Comparison of ENCODE assay signal across 12 cellular contexts in genomic region chr7:5541087-5541992, GRCh38. TPM values are rescaled to one million over a fixed set of nuclear protein-coding genes. Genes with fewer than 3 reads are reported as not detected.
DNase-seq lines count a peak whose midpoint lies in the region; ATAC-seq and TF ChIP-seq lines count a peak whose summit lies in the region.
"Had no signal": no experiment of that assay in that cellular context is flagged by ENCODE, and none has a peak within 500 bp of the region (broad histone marks: within the 10 kb centered on the region; RNA-seq: fewer than 3 reads in every experiment).

No MANE protein-coding gene starts in this region.

- H3K36me3 Mint-ChIP-seq in activated CD4-positive, alpha-beta T cell treated with anti-CD3 and anti-CD28 coated beads for 36 hours (ENCODE audit: low read depth): no peaks in the 10 kb centered on the region

- H3K4me1 Mint-ChIP-seq in activated CD4-positive, alpha-beta T cell treated with anti-CD3 and anti-CD28 coated beads for 36 hours: peaks cover 13% of the 10 kb centered on the region

- ATAC-seq in GM18861 (IDR thresholded peaks at IDR 0.05; ENCODE audit: unreplicated experiment) (peak; percentile 47), GM21717 (IDR thresholded peaks at IDR 0.05; ENCODE audit: unreplicated experiment) (peak; percentile 63), HG03442 (IDR thresholded peaks at IDR 0.05; ENCODE audit: unreplicated experiment) (peak; percentile 67)
- no peak for ATAC-seq in activated CD4-positive, alpha-beta T cell treated with anti-CD3 and anti-CD28 coated beads for 36 hours

- peak; percentile 21 for DNase-seq in osteoblast (ENCODE audit: insufficient read length, low spot score, missing footprints)
- DNase-seq in activated CD4-positive, alpha-beta T cell treated with anti-CD3 and anti-CD28 coated beads for 36 hours: no peak
- DNase-seq in COLO829 (ENCODE audit: low spot score): no peak
- no peak for DNase-seq in stimulated activated CD4-positive, alpha-beta T cell treated with anti-CD3 and anti-CD28 coated beads, Interleukin-12 subunit alpha, Interleukin-12 subunit beta, amount 100 ng/mL, for 4 hours
- DNase-seq in NCI-H2107 treated with DMSO at 0.1 percent for 48 hours (lab: John Stamatoyannopoulos, UW; ENCODE audit: unreplicated experiment): no peak
- DNase-seq: activated CD4-positive, alpha-beta T cell treated with anti-CD3 and anti-CD28 coated beads for 4 hours; islet precursor cell; MM.1S had no signal

- H3K36me3 ChIP-seq in osteoblast (ENCODE audit: insufficient read depth, low read length): no peaks in the 10 kb centered on the region

- H4K20me1 ChIP-seq in osteoblast (ENCODE audit: insufficient read depth, low read length): no peaks in the 10 kb centered on the region

- H3K27ac ChIP-seq in osteoblast (ENCODE audit: low read depth, low read length): no peak overlapping the region
- H3K27ac ChIP-seq: parathyroid adenoma had no signal

- no peaks in the 10 kb centered on the region for H3K27me3 ChIP-seq in osteoblast (ENCODE audit: insufficient read depth, low read length)

- POLR2A ChIA-PET in activated CD4-positive, alpha-beta T cell treated with anti-CD3 and anti-CD28 coated beads for 36 hours (lab: Charles Lee): no interaction called here

- H3K27ac Mint-ChIP-seq in activated CD4-positive, alpha-beta T cell treated with anti-CD3 and anti-CD28 coated beads for 36 hours: no peak overlapping the region

- no peak overlapping the region for H3K4me3 ChIP-seq in osteoblast (ENCODE audit: insufficient read depth, low read length)

- no peaks in the 10 kb centered on the region for H3K9me3 Mint-ChIP-seq in activated CD4-positive, alpha-beta T cell treated with anti-CD3 and anti-CD28 coated beads for 36 hours (ENCODE audit: low read depth)

- CTCF ChIA-PET in activated CD4-positive, alpha-beta T cell treated with anti-CD3 and anti-CD28 coated beads for 36 hours (lab: Charles Lee): no interaction called here

- intact Hi-C loops in activated CD4-positive, alpha-beta T cell treated with anti-CD3 and anti-CD28 coated beads for 36 hours (cut with DNase I, micrococcal nuclease): no loop called here

- H3K79me2 ChIP-seq in osteoblast (ENCODE audit: insufficient read depth, low read length): no peaks in the 10 kb centered on the region
- H3K79me2 ChIP-seq: parathyroid adenoma had no signal

- no peak for TF ChIP-seq CTCF in osteoblast (IDR thresholded peaks at IDR 0.05; ENCODE audit: extremely low read depth, low read depth, low read length)

- H3K4me3 Mint-ChIP-seq in activated CD4-positive, alpha-beta T cell treated with anti-CD3 and anti-CD28 coated beads for 36 hours: no peak overlapping the region

- no peaks in the 10 kb centered on the region for H3K9me3 ChIP-seq in osteoblast (ENCODE audit: low read depth, low read length)

- H3K4me1 ChIP-seq in osteoblast (ENCODE audit: insufficient read depth, low read length): no peaks in the 10 kb centered on the region
- H3K4me1 ChIP-seq: parathyroid adenoma had no signal

- H2AFZ ChIP-seq in osteoblast (ENCODE audit: low read length): no peak overlapping the region
- H2AFZ ChIP-seq: parathyroid adenoma had no signal

- no peak overlapping the region for H3K4me2 ChIP-seq in osteoblast (ENCODE audit: insufficient read depth, low read length)

- no peaks in the 10 kb centered on the region for H3K27me3 Mint-ChIP-seq in activated CD4-positive, alpha-beta T cell treated with anti-CD3 and anti-CD28 coated beads for 36 hours

RNA-seq across cellular contexts. Expression of gene ACTB, which starts 10.9 kb away (rescaled TPM):
- total RNA-seq in osteoblast: 3,672 and 4,357 TPM in 2 replicates
- over 10,000 TPM in 1 of 2 experiments, 1,000 to 10,000 TPM in 1; 9,205 to 11,516 TPM for total RNA-seq in activated CD4-positive, alpha-beta T cell treated with anti-CD3 and anti-CD28 coated beads for 36 hours

RNA-seq across cellular contexts. Expression of gene FBXL18, which starts 27.7 kb away (rescaled TPM):
- total RNA-seq in osteoblast: 8.8 and 9.4 TPM in 2 replicates
- 1 to 10 TPM; 8.5 to 9.1 TPM for total RNA-seq in activated CD4-positive, alpha-beta T cell treated with anti-CD3 and anti-CD28 coated beads for 36 hours

RNA-seq across cellular contexts. Expression of gene FSCN1, which starts 51.3 kb away (rescaled TPM):
- 163 and 182 TPM in 2 replicates for total RNA-seq in osteoblast
- 10 to 100 TPM; 18.5 to 21.0 TPM for total RNA-seq in activated CD4-positive, alpha-beta T cell treated with anti-CD3 and anti-CD28 coated beads for 36 hours
